In the genomic region with DNA sequence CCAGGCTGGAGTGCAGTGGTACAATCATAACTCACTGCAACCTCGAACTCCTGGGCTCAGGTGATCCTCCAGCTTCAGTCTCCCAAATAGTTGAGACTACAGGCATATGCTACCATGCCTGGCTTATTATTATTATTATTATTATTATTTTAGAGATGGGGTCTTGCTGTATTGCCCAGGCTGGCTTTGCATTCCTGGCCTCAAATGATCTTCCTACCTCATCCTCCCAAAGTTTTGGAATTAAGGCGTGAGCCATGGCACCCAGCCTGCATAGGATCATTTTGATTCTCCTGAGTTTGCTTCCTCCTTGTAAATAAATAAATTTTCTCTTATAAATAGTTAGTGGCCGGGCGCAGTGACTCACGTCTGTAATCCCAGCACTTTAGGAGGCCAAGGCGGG, we compare ENCODE assay signal across 30 cellular contexts. TPM values are rescaled to one million over a fixed set of nuclear protein-coding genes. Genes with fewer than 3 reads are reported as not detected.
"Had no signal": no experiment of that assay in that cellular context is flagged by ENCODE, and none has a peak within 500 bp of the region (broad histone marks: within the 10 kb centered on the region; RNA-seq: fewer than 3 reads in every experiment).

No MANE protein-coding gene starts in this region.

- H3K27me3 ChIP-seq: brain microvascular endothelial cell, esophagus muscularis mucosa, foreskin keratinocyte, gastroesophageal sphincter, heart right ventricle had no signal

- H3K27ac ChIP-seq: brain microvascular endothelial cell, coronary artery, esophagus muscularis mucosa, foreskin keratinocyte, gastroesophageal sphincter had no signal

- FAIRE-seq: astrocyte, bronchial epithelial cell had no signal

- H3K4me3 ChIP-seq: coronary artery, esophagus muscularis mucosa, gastroesophageal sphincter, heart right ventricle had no signal

- ATAC-seq: activated CD4-positive, CD25-positive, alpha-beta regulatory T cell treated with anti-CD3 and anti-CD28 coated beads, Interleukin-2, amount 50 U/mL, for 24 hours; activated CD8-positive, alpha-beta T cell treated with anti-CD3 and anti-CD28 coated beads for 36 hours; activated T-cell treated with anti-CD3 and anti-CD28 coated beads, Interleukin-2, amount 50 U/mL, for 4 hours; effector memory CD8-positive, alpha-beta T cell; foreskin keratinocyte; gastroesophageal sphincter; heart right ventricle; T-helper 17 cell had no signal

- H3K27ac Mint-ChIP-seq: activated B cell treated with CpG ODN at 0.5 μM for 24 hours; activated T-helper 17 cell treated with anti-CD3 and anti-CD28 coated beads, Interleukin-2, amount 50 U/mL, for 72 hours; T-helper 2 cell treated with Interferon-gamma antibody and Interleukin-4, amounts not matched to agents 5 μg/mL and 100 μg/mL, for 36 hours had no signal

- H3K9me3 ChIP-seq: esophagus muscularis mucosa, gastroesophageal sphincter, heart right ventricle had no signal

- H3K4me3 Mint-ChIP-seq: activated B cell treated with CpG ODN at 0.5 μM for 24 hours; activated CD8-positive, alpha-beta T cell treated with anti-CD3 and anti-CD28 coated beads for 36 hours; activated T-cell treated with anti-CD3 and anti-CD28 coated beads, Interleukin-2, amount 50 U/mL, for 4 hours; central memory CD8-positive, alpha-beta T cell; effector memory CD8-positive, alpha-beta T cell; T-helper 17 cell; T-helper 2 cell treated with Interferon-gamma antibody and Interleukin-4, amounts not matched to agents 5 μg/mL and 100 μg/mL, for 36 hours had no signal

- H3K36me3 Mint-ChIP-seq: activated naive CD8-positive, alpha-beta T cell had no signal

- H3K9me3 Mint-ChIP-seq: activated B cell treated with CpG ODN at 0.5 μM for 24 hours; activated CD8-positive, alpha-beta T cell treated with anti-CD3 and anti-CD28 coated beads for 36 hours; activated T-cell treated with anti-CD3 and anti-CD28 coated beads, Interleukin-2, amount 50 U/mL, for 4 hours; activated T-helper 17 cell treated with anti-CD3 and anti-CD28 coated beads, Interleukin-2, amount 50 U/mL, for 72 hours; central memory CD8-positive, alpha-beta T cell; effector memory CD8-positive, alpha-beta T cell; T-helper 2 cell treated with Interferon-gamma antibody and Interleukin-4, amounts not matched to agents 5 μg/mL and 100 μg/mL, for 36 hours had no signal

- H3K27me3 Mint-ChIP-seq: activated B cell treated with CpG ODN at 0.5 μM for 24 hours; activated CD8-positive, alpha-beta T cell treated with anti-CD3 and anti-CD28 coated beads for 36 hours; activated naive CD8-positive, alpha-beta T cell; activated T-helper 17 cell treated with anti-CD3 and anti-CD28 coated beads, Interleukin-2, amount 50 U/mL, for 72 hours; central memory CD8-positive, alpha-beta T cell; effector memory CD8-positive, alpha-beta T cell; T-helper 17 cell had no signal

- DNase-seq: activated B cell treated with CpG ODN at 0.5 μM for 24 hours; activated CD4-positive, alpha-beta T cell treated with anti-CD3 and anti-CD28 coated beads for 48 hours; activated CD4-positive, alpha-beta T cell treated with anti-CD3 and anti-CD28 coated beads, Interleukin-2, amount 50 U/mL, for 1 hour; activated CD4-positive, alpha-beta T cell treated with anti-CD3 and anti-CD28 coated beads, Interleukin-2, amount 50 U/mL, for 48 hours; activated CD8-positive, alpha-beta memory T cell treated with anti-CD3 and anti-CD28 coated beads for 24 hours; activated CD8-positive, alpha-beta T cell treated with anti-CD3 and anti-CD28 coated beads for 36 hours; activated effector memory CD4-positive, alpha-beta T cell treated with Interleukin-2 at 50 U/mL for 16 hours; activated gamma-delta T cell treated with Interleukin-2 at 50 U/mL for 16 hours; activated naive CD4-positive, alpha-beta T cell treated with anti-CD3 and anti-CD28 coated beads, Interleukin-2, amount 50 U/mL, for 16 hours; activated naive CD4-positive, alpha-beta T cell treated with Interleukin-2 at 50 U/mL for 16 hours; activated T-cell treated with anti-CD3 and anti-CD28 coated beads, Interleukin-2, amount 50 U/mL, for 4 hours; amniotic stem cell; brain microvascular endothelial cell; dermis blood vessel endothelial cell; effector CD4-positive, alpha-beta T cell; effector memory CD8-positive, alpha-beta T cell; foreskin keratinocyte; heart right ventricle; T-helper 17 cell; T1000 had no signal

RNA-seq across cellular contexts. Expression of gene AGMAT, which starts 38.6 kb away (rescaled TPM):
- total RNA-seq: esophagus muscularis mucosa, gastroesophageal sphincter had no signal
